11 cellular contexts compared by ENCODE assay signal in genomic region chr11:111982532-111983186, GRCh38. TPM values are rescaled to one million over a fixed set of nuclear protein-coding genes. Genes with fewer than 3 reads are reported as not detected.
A peak's percentile ranks its signal among the peaks of the same experiment; 100 is the strongest.
DNase-seq lines count a peak whose midpoint lies in the region; ATAC-seq and TF ChIP-seq lines count a peak whose summit lies in the region.
"Had no signal": no experiment of that assay in that cellular context is flagged by ENCODE, and none has a peak within 500 bp of the region (broad histone marks: within the 10 kb centered on the region; RNA-seq: fewer than 3 reads in every experiment).

No MANE protein-coding gene starts in this region.

- H2BK5ac ChIP-seq in neuronal stem cell (ENCODE audit: low read length): peak overlapping the region; percentile 9

- H4K91ac ChIP-seq in neuronal stem cell (ENCODE audit: low read depth, low read length, poor library complexity): no peak overlapping the region

- peaks cover 47% of the 10 kb centered on the region for H3K4me1 ChIP-seq in iPS-20b (ENCODE audit: insufficient read depth, low read length)
- peaks cover 14 to 35% of the 10 kb centered on the region in 2 donors for H3K4me1 ChIP-seq in neuronal stem cell (ENCODE audit: control insufficient read depth in 2 of 2, insufficient read depth in 1 of 2, low read depth in 1 of 2, low read length in 2 of 2)

- CTCF ChIA-PET in Calu3 (lab: Charles Lee): interaction anchor here (0.8 to 2.6 kb wide), 11 partner anchors 18 to 111 kb away, joined by 3 to 20 read pairs (median 4); partner anchors contain the start of genes ALG9, C11orf52 and DIXDC1

- no peak for ATAC-seq in GM18868 (IDR thresholded peaks at IDR 0.05; ENCODE audit: unreplicated experiment)
- no peak for ATAC-seq in stimulated activated naive CD8-positive, alpha-beta T cell treated with anti-CD3 and anti-CD28 coated beads, Interleukin-15, amount 100 ng/mL, for 72 hours

- H3K27me3 Mint-ChIP-seq in Calu3 (ENCODE audit: unreplicated experiment): no peaks in the 10 kb centered on the region
- H3K27me3 Mint-ChIP-seq in stimulated activated naive CD8-positive, alpha-beta T cell treated with anti-CD3 and anti-CD28 coated beads, Interleukin-15, amount 100 ng/mL, for 72 hours: peaks cover 27% of the 10 kb centered on the region

- peak overlapping the region; percentile 31 for H2AFZ ChIP-seq in neuronal stem cell (ENCODE audit: low read length)
- H2AFZ ChIP-seq: GM23248 had no signal

- no peak overlapping the region for H2BK15ac ChIP-seq in neuronal stem cell (ENCODE audit: low read length)

- H3K4ac ChIP-seq in neuronal stem cell (ENCODE audit: low read length): no peak overlapping the region

- no peak overlapping the region for H4K8ac ChIP-seq in neuronal stem cell (ENCODE audit: low read depth, low read length)

- no peak overlapping the region for H2BK120ac ChIP-seq in neuronal stem cell (ENCODE audit: low read depth, low read length)

- H3K36me3 Mint-ChIP-seq in Calu3 (ENCODE audit: insufficient read depth, unreplicated experiment): peaks cover 11% of the 10 kb centered on the region

- no peak for TF ChIP-seq CTCF in Calu3 (IDR thresholded peaks at IDR 0.05; ENCODE audit: unreplicated experiment)

- intact Hi-C loops in Calu3 (cut with micrococcal nuclease; ENCODE audit: unreplicated experiment): loop anchor here (1.0 to 2.0 kb wide), 2 partner anchors 56 to 104 kb away; no protein-coding TSS in a partner anchor

- H3K9me3 ChIP-seq in iPS-20b (ENCODE audit: insufficient read depth, low read depth, low read length) (no peaks in the 10 kb centered on the region), neuronal stem cell (replicated peaks in 1 of 2; ENCODE audit: control insufficient read depth in 2 of 2, insufficient read depth in 1 of 2, low read depth in 1 of 2, low read length in 2 of 2) (no peaks in the 10 kb centered on the region)

- H3K23ac ChIP-seq in neuronal stem cell (ENCODE audit: low read depth, low read length, poor library complexity): no peak overlapping the region

- WGBS in neuronal stem cell (ENCODE audit: extremely low coverage in 2 of 2, insufficient read length in 2 of 2, insufficient replicate concordance in 1 of 2), 2 donors: no CpG with 5 or more reads among the region's 5 CpGs

- peaks cover 30% of the 10 kb centered on the region for H3K36me3 ChIP-seq in iPS-20b (ENCODE audit: insufficient read depth, low read depth, low read length)
- peaks cover 4 to 70% of the 10 kb centered on the region in 2 donors for H3K36me3 ChIP-seq in neuronal stem cell (replicated peaks in 1 of 2; ENCODE audit: control insufficient read depth in 2 of 2, insufficient read depth in 2 of 2, low read length in 2 of 2)

- H3K4me2 ChIP-seq in neuronal stem cell (ENCODE audit: insufficient read depth, low read length, poor library complexity, severe bottlenecking): peak overlapping the region; percentile 63

- H3K27ac ChIP-seq in caudate nucleus (ENCODE audit: low read depth, low read length): peak overlapping the region; percentile 96
- peak overlapping the region; percentile 95 for H3K27ac ChIP-seq in iPS-20b (ENCODE audit: low read length)
- H3K27ac ChIP-seq in neuronal stem cell (replicated peaks; ENCODE audit: low read length): peak overlapping the region; percentile 55
- H3K27ac ChIP-seq: GM23248 had no signal

- no peak overlapping the region for H2BK12ac ChIP-seq in neuronal stem cell (ENCODE audit: low read length)

- peaks cover 25% of the 10 kb centered on the region for H3K4me1 Mint-ChIP-seq in Calu3 (ENCODE audit: low read depth, unreplicated experiment)
- H3K4me1 Mint-ChIP-seq in stimulated activated naive CD8-positive, alpha-beta T cell treated with anti-CD3 and anti-CD28 coated beads, Interleukin-15, amount 100 ng/mL, for 72 hours: peaks cover 4% of the 10 kb centered on the region

- H3K79me1 ChIP-seq in neuronal stem cell (ENCODE audit: low read depth, low read length): no peaks in the 10 kb centered on the region

- no TSS peak for BruUV-seq in Calu3 (replicated peaks; lab: Mats Ljungman, UMichigan)

- DNase-seq in Calu3 (no peak), caudate nucleus (lab: John Stamatoyannopoulos, UW) (no peak), neuronal stem cell (ENCODE audit: low spot score) (no peak), NCI-H82 (lab: John Stamatoyannopoulos, UW) (no peak), SW 1271 (lab: John Stamatoyannopoulos, UW) (no peak)
- no peak for DNase-seq in stimulated activated naive CD8-positive, alpha-beta T cell treated with anti-CD3 and anti-CD28 coated beads, Interleukin-15, amount 100 ng/mL, for 72 hours
- DNase-seq: activated naive CD8-positive, alpha-beta T cell treated with anti-CD3 and anti-CD28 coated beads, Interleukin-2, amount 10 ng/mL, durations not matched to agents 7 days and 5 days; NCI-H524 treated with DMSO at 0.1 percent for 48 hours had no signal

- H3K9ac ChIP-seq in iPS-20b (ENCODE audit: low read depth, low read length) (peak overlapping the region; percentile 69), neuronal stem cell (ENCODE audit: low read depth, low read length, poor library complexity) (no peak overlapping the region)
- H3K9ac ChIP-seq: GM23248 had no signal

- peak overlapping the region; percentile 56 for H3K4me3 ChIP-seq in iPS-20b (ENCODE audit: low read length)
- no peak overlapping the region for H3K4me3 ChIP-seq in neuronal stem cell (ENCODE audit: low read length in 2 of 2)
- H3K4me3 ChIP-seq: GM23248 had no signal

- no peak overlapping the region for H3K18ac ChIP-seq in neuronal stem cell (ENCODE audit: low read length)

- no peaks in the 10 kb centered on the region for H3K9me3 Mint-ChIP-seq in Calu3 (ENCODE audit: low read depth, unreplicated experiment)
- no peaks in the 10 kb centered on the region for H3K9me3 Mint-ChIP-seq in stimulated activated naive CD8-positive, alpha-beta T cell treated with anti-CD3 and anti-CD28 coated beads, Interleukin-15, amount 100 ng/mL, for 72 hours
- H3K9me3 Mint-ChIP-seq: activated naive CD8-positive, alpha-beta T cell treated with anti-CD3 and anti-CD28 coated beads, Interleukin-2, amount 10 ng/mL, durations not matched to agents 7 days and 5 days had no signal

- no peak overlapping the region for H2AK5ac ChIP-seq in neuronal stem cell (ENCODE audit: low read depth, low read length)

- H3K14ac ChIP-seq in neuronal stem cell (ENCODE audit: low read length): no peak overlapping the region

- H3K4me3 Mint-ChIP-seq in Calu3 (ENCODE audit: low read depth, unreplicated experiment): peak overlapping the region; percentile 59
- no peak overlapping the region for H3K4me3 Mint-ChIP-seq in stimulated activated naive CD8-positive, alpha-beta T cell treated with anti-CD3 and anti-CD28 coated beads, Interleukin-15, amount 100 ng/mL, for 72 hours
- H3K4me3 Mint-ChIP-seq: activated naive CD8-positive, alpha-beta T cell treated with anti-CD3 and anti-CD28 coated beads, Interleukin-2, amount 10 ng/mL, durations not matched to agents 7 days and 5 days had no signal

- H3K27me3 ChIP-seq in iPS-20b (ENCODE audit: insufficient read depth, low read length) (peaks cover 3% of the 10 kb centered on the region; the same call in 1 of the 2 replicates), neuronal stem cell (ENCODE audit: control insufficient read depth in 3 of 3, insufficient read depth in 3 of 3, low read depth in 1 of 3, low read length in 3 of 3) (no peaks in the 10 kb centered on the region)

- peak overlapping the region; percentile 82 for H3K27ac Mint-ChIP-seq in Calu3 (ENCODE audit: unreplicated experiment)
- no peak overlapping the region for H3K27ac Mint-ChIP-seq in stimulated activated naive CD8-positive, alpha-beta T cell treated with anti-CD3 and anti-CD28 coated beads, Interleukin-15, amount 100 ng/mL, for 72 hours
- H3K27ac Mint-ChIP-seq: activated naive CD8-positive, alpha-beta T cell treated with anti-CD3 and anti-CD28 coated beads, Interleukin-2, amount 10 ng/mL, durations not matched to agents 7 days and 5 days had no signal

RNA-seq across cellular contexts. Expression of gene DLAT, which starts 42.5 kb away (rescaled TPM):
- total RNA-seq in Calu3 (2022): 25.4 and 27.4 TPM in 2 replicates
- polyA plus RNA-seq in neuronal stem cell (2013, experiment 1 of 2): 24.2 TPM
- 25.2 TPM for polyA plus RNA-seq in neuronal stem cell (2013, experiment 2 of 2)

RNA-seq across cellular contexts. Expression of gene DIXDC1, which starts 45.5 kb away (rescaled TPM):
- 2.6 and 2.9 TPM in 2 replicates for total RNA-seq in Calu3 (2022)
- polyA plus RNA-seq in neuronal stem cell (2013, experiment 1 of 2): 16.8 TPM
- 17.4 TPM for polyA plus RNA-seq in neuronal stem cell (2013, experiment 2 of 2)
